Comparison of ENCODE assay signal across 1 cellular context in the genomic region with DNA sequence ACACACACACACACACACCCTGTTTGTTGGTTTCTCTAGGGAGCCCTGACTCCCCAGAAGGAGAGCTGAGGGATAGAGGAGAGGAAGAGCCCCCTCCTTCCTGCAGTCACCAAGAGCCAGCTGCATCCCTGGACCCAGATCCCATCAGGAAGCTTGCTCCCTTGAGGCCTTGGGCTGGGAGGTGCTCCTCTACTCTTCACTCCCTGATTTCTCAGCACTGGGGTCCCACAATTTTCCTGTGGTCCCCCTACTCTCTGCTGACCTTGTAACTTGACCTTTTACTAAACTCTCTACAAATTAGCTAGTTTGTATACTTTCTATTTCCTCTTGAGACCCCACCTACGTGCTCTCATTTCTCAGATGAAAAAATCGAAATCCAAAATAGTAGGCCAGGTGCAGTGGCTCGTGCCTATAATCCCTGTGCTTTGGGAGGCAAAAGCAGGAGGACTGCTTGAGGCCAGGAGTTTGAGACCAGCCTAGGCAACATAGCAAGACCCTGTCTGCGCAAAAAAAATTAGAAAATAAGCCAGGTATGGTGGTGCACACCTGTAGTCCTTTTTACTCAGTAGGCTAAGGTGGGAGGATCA.
TF ChIP-seq lines count a peak whose summit lies in the region.

No MANE protein-coding gene starts in this region.

TF ChIP-seq in GM23338, 12 proteins besides CTCF, POLR2A, EP300 and RAD21:
- no peak for TF ChIP-seq EZH2phosphoT487 (IDR thresholded peaks at IDR 0.05; ENCODE audit: unreplicated experiment)
- TF ChIP-seq, protein P1, sequence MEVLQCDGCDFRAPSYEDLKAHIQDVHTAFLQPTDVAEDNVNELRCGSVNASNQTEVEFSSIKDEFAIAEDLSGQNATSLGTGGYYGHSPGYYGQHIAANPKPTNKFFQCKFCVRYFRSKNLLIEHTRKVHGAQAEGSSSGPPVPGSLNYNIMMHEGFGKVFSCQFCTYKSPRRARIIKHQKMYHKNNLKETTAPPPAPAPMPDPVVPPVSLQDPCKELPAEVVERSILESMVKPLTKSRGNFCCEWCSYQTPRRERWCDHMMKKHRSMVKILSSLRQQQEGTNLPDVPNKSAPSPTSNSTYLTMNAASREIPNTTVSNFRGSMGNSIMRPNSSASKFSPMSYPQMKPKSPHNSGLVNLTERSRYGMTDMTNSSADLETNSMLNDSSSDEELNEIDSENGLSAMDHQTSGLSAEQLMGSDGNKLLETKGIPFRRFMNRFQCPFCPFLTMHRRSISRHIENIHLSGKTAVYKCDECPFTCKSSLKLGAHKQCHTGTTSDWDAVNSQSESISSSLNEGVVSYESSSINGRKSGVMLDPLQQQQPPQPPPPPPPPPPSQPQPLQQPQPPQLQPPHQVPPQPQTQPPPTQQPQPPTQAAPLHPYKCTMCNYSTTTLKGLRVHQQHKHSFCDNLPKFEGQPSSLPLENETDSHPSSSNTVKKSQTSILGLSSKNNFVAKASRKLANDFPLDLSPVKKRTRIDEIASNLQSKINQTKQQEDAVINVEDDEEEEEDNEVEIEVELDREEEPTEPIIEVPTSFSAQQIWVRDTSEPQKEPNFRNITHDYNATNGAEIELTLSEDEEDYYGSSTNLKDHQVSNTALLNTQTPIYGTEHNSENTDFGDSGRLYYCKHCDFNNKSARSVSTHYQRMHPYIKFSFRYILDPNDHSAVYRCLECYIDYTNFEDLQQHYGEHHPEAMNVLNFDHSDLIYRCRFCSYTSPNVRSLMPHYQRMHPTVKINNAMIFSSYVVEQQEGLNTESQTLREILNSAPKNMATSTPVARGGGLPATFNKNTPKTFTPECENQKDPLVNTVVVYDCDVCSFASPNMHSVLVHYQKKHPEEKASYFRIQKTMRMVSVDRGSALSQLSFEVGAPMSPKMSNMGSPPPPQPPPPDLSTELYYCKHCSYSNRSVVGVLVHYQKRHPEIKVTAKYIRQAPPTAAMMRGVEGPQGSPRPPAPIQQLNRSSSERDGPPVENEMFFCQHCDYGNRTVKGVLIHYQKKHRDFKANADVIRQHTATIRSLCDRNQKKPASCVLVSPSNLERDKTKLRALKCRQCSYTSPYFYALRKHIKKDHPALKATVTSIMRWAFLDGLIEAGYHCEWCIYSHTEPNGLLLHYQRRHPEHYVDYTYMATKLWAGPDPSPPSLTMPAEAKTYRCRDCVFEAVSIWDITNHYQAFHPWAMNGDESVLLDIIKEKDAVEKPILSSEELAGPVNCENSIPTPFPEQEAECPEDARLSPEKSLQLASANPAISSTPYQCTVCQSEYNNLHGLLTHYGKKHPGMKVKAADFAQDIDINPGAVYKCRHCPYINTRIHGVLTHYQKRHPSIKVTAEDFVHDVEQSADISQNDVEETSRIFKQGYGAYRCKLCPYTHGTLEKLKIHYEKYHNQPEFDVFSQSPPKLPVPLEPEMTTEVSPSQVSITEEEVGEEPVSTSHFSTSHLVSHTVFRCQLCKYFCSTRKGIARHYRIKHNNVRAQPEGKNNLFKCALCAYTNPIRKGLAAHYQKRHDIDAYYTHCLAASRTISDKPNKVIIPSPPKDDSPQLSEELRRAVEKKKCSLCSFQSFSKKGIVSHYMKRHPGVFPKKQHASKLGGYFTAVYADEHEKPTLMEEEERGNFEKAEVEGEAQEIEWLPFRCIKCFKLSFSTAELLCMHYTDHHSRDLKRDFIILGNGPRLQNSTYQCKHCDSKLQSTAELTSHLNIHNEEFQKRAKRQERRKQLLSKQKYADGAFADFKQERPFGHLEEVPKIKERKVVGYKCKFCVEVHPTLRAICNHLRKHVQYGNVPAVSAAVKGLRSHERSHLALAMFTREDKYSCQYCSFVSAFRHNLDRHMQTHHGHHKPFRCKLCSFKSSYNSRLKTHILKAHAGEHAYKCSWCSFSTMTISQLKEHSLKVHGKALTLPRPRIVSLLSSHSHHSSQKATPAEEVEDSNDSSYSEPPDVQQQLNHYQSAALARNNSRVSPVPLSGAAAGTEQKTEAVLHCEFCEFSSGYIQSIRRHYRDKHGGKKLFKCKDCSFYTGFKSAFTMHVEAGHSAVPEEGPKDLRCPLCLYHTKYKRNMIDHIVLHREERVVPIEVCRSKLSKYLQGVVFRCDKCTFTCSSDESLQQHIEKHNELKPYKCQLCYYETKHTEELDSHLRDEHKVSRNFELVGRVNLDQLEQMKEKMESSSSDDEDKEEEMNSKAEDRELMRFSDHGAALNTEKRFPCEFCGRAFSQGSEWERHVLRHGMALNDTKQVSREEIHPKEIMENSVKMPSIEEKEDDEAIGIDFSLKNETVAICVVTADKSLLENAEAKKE (CRISPR knock-in tag; IDR thresholded peaks at IDR 0.05): no peak
- TF ChIP-seq JUNB (IDR thresholded peaks at IDR 0.05; ENCODE audit: unreplicated experiment): no peak
- TF ChIP-seq, protein P2, sequence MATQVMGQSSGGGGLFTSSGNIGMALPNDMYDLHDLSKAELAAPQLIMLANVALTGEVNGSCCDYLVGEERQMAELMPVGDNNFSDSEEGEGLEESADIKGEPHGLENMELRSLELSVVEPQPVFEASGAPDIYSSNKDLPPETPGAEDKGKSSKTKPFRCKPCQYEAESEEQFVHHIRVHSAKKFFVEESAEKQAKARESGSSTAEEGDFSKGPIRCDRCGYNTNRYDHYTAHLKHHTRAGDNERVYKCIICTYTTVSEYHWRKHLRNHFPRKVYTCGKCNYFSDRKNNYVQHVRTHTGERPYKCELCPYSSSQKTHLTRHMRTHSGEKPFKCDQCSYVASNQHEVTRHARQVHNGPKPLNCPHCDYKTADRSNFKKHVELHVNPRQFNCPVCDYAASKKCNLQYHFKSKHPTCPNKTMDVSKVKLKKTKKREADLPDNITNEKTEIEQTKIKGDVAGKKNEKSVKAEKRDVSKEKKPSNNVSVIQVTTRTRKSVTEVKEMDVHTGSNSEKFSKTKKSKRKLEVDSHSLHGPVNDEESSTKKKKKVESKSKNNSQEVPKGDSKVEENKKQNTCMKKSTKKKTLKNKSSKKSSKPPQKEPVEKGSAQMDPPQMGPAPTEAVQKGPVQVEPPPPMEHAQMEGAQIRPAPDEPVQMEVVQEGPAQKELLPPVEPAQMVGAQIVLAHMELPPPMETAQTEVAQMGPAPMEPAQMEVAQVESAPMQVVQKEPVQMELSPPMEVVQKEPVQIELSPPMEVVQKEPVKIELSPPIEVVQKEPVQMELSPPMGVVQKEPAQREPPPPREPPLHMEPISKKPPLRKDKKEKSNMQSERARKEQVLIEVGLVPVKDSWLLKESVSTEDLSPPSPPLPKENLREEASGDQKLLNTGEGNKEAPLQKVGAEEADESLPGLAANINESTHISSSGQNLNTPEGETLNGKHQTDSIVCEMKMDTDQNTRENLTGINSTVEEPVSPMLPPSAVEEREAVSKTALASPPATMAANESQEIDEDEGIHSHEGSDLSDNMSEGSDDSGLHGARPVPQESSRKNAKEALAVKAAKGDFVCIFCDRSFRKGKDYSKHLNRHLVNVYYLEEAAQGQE (IDR thresholded peaks at IDR 0.05; ENCODE audit: unreplicated experiment): no peak
- TF ChIP-seq STAT1 (IDR thresholded peaks at IDR 0.05; ENCODE audit: unreplicated experiment): no peak
- TF ChIP-seq EZH2 (IDR thresholded peaks at IDR 0.05; ENCODE audit: low read depth, unreplicated experiment): no peak
- TF ChIP-seq ZNF114 (CRISPR knock-in tag; IDR thresholded peaks at IDR 0.05): no peak
- no peak for TF ChIP-seq ZNF331 (CRISPR knock-in tag; IDR thresholded peaks at IDR 0.05; ENCODE audit: low read depth)
- no peak for TF ChIP-seq CREB1 (CRISPR knock-in tag; IDR thresholded peaks at IDR 0.05; ENCODE audit: low read depth)
- TF ChIP-seq POLR2AphosphoS5 (IDR thresholded peaks at IDR 0.05; ENCODE audit: low read depth): no peak
- TF ChIP-seq NANOG (IDR thresholded peaks at IDR 0.05; ENCODE audit: borderline replicate concordance): no peak
- TF ChIP-seq, protein P3, sequence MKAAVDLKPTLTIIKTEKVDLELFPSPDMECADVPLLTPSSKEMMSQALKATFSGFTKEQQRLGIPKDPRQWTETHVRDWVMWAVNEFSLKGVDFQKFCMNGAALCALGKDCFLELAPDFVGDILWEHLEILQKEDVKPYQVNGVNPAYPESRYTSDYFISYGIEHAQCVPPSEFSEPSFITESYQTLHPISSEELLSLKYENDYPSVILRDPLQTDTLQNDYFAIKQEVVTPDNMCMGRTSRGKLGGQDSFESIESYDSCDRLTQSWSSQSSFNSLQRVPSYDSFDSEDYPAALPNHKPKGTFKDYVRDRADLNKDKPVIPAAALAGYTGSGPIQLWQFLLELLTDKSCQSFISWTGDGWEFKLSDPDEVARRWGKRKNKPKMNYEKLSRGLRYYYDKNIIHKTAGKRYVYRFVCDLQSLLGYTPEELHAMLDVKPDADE (IDR thresholded peaks at IDR 0.05): no peak
TF ChIP-seq in GM23338: peak in this region for 0.
